In the genomic region with DNA sequence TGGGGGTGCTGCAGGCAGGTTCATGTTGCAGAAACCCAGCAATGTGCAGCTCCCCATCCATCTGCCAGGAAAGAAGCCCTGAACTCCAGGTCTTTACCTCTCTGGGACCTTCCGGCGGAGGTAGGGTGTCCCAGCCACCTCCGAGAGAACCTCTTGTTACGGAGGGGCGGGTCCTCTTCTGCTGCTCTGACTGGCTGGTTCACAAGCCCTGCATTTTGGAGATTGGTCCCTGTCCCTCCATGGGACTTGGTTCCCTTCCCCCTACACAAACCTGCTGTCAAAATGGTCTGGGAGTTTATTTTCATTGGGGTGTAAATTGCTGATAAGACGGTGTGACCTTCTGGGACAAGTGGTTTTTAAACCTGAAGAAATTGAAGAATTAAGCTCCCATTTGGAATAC, we compare ENCODE assay signal across 1 cellular context.
TF ChIP-seq lines count a peak whose summit lies in the region.

No MANE protein-coding gene starts in this region.

TF ChIP-seq in K562, 482 proteins besides CTCF, POLR2A, EP300 and RAD21 (continues in another document):
- TF ChIP-seq ZEB2 (IDR thresholded peaks at IDR 0.05), result no peak
- TF ChIP-seq TAF7 (tag; IDR thresholded peaks at IDR 0.05), result no peak
- TF ChIP-seq, protein P1, sequence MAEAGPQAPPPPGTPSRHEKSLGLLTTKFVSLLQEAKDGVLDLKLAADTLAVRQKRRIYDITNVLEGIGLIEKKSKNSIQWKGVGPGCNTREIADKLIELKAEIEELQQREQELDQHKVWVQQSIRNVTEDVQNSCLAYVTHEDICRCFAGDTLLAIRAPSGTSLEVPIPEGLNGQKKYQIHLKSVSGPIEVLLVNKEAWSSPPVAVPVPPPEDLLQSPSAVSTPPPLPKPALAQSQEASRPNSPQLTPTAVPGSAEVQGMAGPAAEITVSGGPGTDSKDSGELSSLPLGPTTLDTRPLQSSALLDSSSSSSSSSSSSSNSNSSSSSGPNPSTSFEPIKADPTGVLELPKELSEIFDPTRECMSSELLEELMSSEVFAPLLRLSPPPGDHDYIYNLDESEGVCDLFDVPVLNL (CRISPR knock-in tag; IDR thresholded peaks at IDR 0.05; ENCODE audit: low read depth), result no peak
- TF ChIP-seq, protein P2, sequence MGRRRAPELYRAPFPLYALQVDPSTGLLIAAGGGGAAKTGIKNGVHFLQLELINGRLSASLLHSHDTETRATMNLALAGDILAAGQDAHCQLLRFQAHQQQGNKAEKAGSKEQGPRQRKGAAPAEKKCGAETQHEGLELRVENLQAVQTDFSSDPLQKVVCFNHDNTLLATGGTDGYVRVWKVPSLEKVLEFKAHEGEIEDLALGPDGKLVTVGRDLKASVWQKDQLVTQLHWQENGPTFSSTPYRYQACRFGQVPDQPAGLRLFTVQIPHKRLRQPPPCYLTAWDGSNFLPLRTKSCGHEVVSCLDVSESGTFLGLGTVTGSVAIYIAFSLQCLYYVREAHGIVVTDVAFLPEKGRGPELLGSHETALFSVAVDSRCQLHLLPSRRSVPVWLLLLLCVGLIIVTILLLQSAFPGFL (CRISPR knock-in tag; IDR thresholded peaks at IDR 0.05), result no peak
- TF ChIP-seq CREB1 (IDR thresholded peaks at IDR 0.05), result no peak
- TF ChIP-seq CREB1 (CRISPR knock-in tag; IDR thresholded peaks at IDR 0.05), result no peak
- TF ChIP-seq, protein P3, sequence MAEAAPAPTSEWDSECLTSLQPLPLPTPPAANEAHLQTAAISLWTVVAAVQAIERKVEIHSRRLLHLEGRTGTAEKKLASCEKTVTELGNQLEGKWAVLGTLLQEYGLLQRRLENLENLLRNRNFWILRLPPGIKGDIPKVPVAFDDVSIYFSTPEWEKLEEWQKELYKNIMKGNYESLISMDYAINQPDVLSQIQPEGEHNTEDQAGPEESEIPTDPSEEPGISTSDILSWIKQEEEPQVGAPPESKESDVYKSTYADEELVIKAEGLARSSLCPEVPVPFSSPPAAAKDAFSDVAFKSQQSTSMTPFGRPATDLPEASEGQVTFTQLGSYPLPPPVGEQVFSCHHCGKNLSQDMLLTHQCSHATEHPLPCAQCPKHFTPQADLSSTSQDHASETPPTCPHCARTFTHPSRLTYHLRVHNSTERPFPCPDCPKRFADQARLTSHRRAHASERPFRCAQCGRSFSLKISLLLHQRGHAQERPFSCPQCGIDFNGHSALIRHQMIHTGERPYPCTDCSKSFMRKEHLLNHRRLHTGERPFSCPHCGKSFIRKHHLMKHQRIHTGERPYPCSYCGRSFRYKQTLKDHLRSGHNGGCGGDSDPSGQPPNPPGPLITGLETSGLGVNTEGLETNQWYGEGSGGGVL (CRISPR knock-in tag; IDR thresholded peaks at IDR 0.05), result no peak
- TF ChIP-seq, protein P4, sequence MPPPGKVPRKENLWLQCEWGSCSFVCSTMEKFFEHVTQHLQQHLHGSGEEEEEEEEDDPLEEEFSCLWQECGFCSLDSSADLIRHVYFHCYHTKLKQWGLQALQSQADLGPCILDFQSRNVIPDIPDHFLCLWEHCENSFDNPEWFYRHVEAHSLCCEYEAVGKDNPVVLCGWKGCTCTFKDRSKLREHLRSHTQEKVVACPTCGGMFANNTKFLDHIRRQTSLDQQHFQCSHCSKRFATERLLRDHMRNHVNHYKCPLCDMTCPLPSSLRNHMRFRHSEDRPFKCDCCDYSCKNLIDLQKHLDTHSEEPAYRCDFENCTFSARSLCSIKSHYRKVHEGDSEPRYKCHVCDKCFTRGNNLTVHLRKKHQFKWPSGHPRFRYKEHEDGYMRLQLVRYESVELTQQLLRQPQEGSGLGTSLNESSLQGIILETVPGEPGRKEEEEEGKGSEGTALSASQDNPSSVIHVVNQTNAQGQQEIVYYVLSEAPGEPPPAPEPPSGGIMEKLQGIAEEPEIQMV (tag; conservative IDR thresholded peaks at IDR 0.05; ENCODE audit: low read depth), result no peak
- no peak for TF ChIP-seq BCL6 (CRISPR knock-in tag; IDR thresholded peaks at IDR 0.05)
- TF ChIP-seq, protein P5, sequence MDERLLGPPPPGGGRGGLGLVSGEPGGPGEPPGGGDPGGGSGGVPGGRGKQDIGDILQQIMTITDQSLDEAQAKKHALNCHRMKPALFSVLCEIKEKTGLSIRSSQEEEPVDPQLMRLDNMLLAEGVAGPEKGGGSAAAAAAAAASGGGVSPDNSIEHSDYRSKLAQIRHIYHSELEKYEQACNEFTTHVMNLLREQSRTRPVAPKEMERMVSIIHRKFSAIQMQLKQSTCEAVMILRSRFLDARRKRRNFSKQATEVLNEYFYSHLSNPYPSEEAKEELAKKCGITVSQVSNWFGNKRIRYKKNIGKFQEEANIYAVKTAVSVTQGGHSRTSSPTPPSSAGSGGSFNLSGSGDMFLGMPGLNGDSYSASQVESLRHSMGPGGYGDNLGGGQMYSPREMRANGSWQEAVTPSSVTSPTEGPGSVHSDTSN (CRISPR knock-in tag; IDR thresholded peaks at IDR 0.05; ENCODE audit: low read depth), result no peak
- TF ChIP-seq, protein P5 (tag; conservative IDR thresholded peaks at IDR 0.05; ENCODE audit: low read depth), result no peak
- TF ChIP-seq, protein P6, sequence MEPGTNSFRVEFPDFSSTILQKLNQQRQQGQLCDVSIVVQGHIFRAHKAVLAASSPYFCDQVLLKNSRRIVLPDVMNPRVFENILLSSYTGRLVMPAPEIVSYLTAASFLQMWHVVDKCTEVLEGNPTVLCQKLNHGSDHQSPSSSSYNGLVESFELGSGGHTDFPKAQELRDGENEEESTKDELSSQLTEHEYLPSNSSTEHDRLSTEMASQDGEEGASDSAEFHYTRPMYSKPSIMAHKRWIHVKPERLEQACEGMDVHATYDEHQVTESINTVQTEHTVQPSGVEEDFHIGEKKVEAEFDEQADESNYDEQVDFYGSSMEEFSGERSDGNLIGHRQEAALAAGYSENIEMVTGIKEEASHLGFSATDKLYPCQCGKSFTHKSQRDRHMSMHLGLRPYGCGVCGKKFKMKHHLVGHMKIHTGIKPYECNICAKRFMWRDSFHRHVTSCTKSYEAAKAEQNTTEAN (CRISPR knock-in tag; IDR thresholded peaks at IDR 0.05), result no peak
- no peak for TF ChIP-seq ZNF41 (CRISPR knock-in tag; conservative IDR thresholded peaks at IDR 0.05)
- TF ChIP-seq, protein P7, sequence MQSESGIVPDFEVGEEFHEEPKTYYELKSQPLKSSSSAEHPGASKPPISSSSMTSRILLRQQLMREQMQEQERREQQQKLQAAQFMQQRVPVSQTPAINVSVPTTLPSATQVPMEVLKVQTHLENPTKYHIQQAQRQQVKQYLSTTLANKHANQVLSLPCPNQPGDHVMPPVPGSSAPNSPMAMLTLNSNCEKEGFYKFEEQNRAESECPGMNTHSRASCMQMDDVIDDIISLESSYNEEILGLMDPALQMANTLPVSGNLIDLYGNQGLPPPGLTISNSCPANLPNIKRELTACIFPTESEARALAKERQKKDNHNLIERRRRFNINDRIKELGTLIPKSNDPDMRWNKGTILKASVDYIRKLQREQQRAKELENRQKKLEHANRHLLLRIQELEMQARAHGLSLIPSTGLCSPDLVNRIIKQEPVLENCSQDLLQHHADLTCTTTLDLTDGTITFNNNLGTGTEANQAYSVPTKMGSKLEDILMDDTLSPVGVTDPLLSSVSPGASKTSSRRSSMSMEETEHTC (IDR thresholded peaks at IDR 0.05), result no peak
- no peak for TF ChIP-seq HEY1 (CRISPR knock-in tag; IDR thresholded peaks at IDR 0.05; ENCODE audit: borderline replicate concordance)
- TF ChIP-seq CHD1 (IDR thresholded peaks at IDR 0.05; ENCODE audit: low read length), result no peak
- TF ChIP-seq MXI1 (IDR thresholded peaks at IDR 0.05; ENCODE audit: low read depth, low read length), result no peak
- peak; percentile 31 for TF ChIP-seq SMARCB1 (IDR thresholded peaks at IDR 0.05; ENCODE audit: insufficient read length, low read depth)
- TF ChIP-seq, protein P8, sequence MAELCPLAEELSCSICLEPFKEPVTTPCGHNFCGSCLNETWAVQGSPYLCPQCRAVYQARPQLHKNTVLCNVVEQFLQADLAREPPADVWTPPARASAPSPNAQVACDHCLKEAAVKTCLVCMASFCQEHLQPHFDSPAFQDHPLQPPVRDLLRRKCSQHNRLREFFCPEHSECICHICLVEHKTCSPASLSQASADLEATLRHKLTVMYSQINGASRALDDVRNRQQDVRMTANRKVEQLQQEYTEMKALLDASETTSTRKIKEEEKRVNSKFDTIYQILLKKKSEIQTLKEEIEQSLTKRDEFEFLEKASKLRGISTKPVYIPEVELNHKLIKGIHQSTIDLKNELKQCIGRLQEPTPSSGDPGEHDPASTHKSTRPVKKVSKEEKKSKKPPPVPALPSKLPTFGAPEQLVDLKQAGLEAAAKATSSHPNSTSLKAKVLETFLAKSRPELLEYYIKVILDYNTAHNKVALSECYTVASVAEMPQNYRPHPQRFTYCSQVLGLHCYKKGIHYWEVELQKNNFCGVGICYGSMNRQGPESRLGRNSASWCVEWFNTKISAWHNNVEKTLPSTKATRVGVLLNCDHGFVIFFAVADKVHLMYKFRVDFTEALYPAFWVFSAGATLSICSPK (IDR thresholded peaks at IDR 0.05; ENCODE audit: borderline replicate concordance), result no peak
- TF ChIP-seq PHB (CRISPR knock-in tag; IDR thresholded peaks at IDR 0.05), result 0 out of 2 replicates have a peak, but pooled peaks have one; percentile 11
- no peak for TF ChIP-seq ZBTB17 (CRISPR knock-in tag; IDR thresholded peaks at IDR 0.05)
- TF ChIP-seq NFE2L1 (tag; IDR thresholded peaks at IDR 0.05; ENCODE audit: borderline replicate concordance, low read depth), result no peak
- TF ChIP-seq PTRF (tag; IDR thresholded peaks at IDR 0.05), result no peak
- TF ChIP-seq, protein P9, sequence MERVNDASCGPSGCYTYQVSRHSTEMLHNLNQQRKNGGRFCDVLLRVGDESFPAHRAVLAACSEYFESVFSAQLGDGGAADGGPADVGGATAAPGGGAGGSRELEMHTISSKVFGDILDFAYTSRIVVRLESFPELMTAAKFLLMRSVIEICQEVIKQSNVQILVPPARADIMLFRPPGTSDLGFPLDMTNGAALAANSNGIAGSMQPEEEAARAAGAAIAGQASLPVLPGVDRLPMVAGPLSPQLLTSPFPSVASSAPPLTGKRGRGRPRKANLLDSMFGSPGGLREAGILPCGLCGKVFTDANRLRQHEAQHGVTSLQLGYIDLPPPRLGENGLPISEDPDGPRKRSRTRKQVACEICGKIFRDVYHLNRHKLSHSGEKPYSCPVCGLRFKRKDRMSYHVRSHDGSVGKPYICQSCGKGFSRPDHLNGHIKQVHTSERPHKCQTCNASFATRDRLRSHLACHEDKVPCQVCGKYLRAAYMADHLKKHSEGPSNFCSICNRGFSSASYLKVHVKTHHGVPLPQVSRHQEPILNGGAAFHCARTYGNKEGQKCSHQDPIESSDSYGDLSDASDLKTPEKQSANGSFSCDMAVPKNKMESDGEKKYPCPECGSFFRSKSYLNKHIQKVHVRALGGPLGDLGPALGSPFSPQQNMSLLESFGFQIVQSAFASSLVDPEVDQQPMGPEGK (CRISPR knock-in tag; IDR thresholded peaks at IDR 0.05; ENCODE audit: borderline replicate concordance), result no peak
- TF ChIP-seq SPI1 (IDR thresholded peaks at IDR 0.05; ENCODE audit: borderline replicate concordance, low read depth, low read length), result no peak
- TF ChIP-seq, protein P10, sequence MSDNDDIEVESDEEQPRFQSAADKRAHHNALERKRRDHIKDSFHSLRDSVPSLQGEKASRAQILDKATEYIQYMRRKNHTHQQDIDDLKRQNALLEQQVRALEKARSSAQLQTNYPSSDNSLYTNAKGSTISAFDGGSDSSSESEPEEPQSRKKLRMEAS (CRISPR knock-in tag; IDR thresholded peaks at IDR 0.05), result no peak
- TF ChIP-seq ZNF668 (CRISPR knock-in tag; IDR thresholded peaks at IDR 0.05), result no peak
- TF ChIP-seq, protein P11, sequence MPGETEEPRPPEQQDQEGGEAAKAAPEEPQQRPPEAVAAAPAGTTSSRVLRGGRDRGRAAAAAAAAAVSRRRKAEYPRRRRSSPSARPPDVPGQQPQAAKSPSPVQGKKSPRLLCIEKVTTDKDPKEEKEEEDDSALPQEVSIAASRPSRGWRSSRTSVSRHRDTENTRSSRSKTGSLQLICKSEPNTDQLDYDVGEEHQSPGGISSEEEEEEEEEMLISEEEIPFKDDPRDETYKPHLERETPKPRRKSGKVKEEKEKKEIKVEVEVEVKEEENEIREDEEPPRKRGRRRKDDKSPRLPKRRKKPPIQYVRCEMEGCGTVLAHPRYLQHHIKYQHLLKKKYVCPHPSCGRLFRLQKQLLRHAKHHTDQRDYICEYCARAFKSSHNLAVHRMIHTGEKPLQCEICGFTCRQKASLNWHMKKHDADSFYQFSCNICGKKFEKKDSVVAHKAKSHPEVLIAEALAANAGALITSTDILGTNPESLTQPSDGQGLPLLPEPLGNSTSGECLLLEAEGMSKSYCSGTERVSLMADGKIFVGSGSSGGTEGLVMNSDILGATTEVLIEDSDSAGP (CRISPR knock-in tag; IDR thresholded peaks at IDR 0.05), result no peak
- TF ChIP-seq CBFA2T3 (IDR thresholded peaks at IDR 0.05), result peak; percentile 27; the same call in 1 of the 2 replicates
- 0 out of 2 replicates have a peak, but pooled peaks have one; percentile 30 for TF ChIP-seq XRCC5 (IDR thresholded peaks at IDR 0.05; ENCODE audit: low read depth, low read length)
- TF ChIP-seq, protein P12, sequence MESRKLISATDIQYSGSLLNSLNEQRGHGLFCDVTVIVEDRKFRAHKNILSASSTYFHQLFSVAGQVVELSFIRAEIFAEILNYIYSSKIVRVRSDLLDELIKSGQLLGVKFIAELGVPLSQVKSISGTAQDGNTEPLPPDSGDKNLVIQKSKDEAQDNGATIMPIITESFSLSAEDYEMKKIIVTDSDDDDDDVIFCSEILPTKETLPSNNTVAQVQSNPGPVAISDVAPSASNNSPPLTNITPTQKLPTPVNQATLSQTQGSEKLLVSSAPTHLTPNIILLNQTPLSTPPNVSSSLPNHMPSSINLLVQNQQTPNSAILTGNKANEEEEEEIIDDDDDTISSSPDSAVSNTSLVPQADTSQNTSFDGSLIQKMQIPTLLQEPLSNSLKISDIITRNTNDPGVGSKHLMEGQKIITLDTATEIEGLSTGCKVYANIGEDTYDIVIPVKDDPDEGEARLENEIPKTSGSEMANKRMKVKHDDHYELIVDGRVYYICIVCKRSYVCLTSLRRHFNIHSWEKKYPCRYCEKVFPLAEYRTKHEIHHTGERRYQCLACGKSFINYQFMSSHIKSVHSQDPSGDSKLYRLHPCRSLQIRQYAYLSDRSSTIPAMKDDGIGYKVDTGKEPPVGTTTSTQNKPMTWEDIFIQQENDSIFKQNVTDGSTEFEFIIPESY (CRISPR knock-in tag; IDR thresholded peaks at IDR 0.05), result no peak
- 0 out of 2 replicates have a peak, but pooled peaks have one; percentile 1 for TF ChIP-seq TCF3 (CRISPR knock-in tag; IDR thresholded peaks at IDR 0.05)
- TF ChIP-seq SMARCA5 (IDR thresholded peaks at IDR 0.05), result no peak
- no peak for TF ChIP-seq RFX1 (IDR thresholded peaks at IDR 0.05)
- TF ChIP-seq SP2 (IDR thresholded peaks at IDR 0.05; ENCODE audit: extremely low read depth, low read depth, low read length, poor library complexity, severe bottlenecking), result no peak
- TF ChIP-seq SREBF2 (CRISPR knock-in tag; IDR thresholded peaks at IDR 0.05), result no peak
